Comparison of ENCODE assay signal across 28 cellular contexts in genomic region chr4:144757969-144758368, GRCh38.
"Had no signal": no experiment of that assay in that cellular context is flagged by ENCODE, and none has a peak within 500 bp of the region (broad histone marks: within the 10 kb centered on the region; RNA-seq: fewer than 3 reads in every experiment).

No MANE protein-coding gene starts in this region.

- DNase-seq: activated CD4-positive, alpha-beta T cell treated with anti-CD3 and anti-CD28 coated beads for 36 hours; activated CD4-positive, alpha-beta T cell treated with anti-CD3 and anti-CD28 coated beads, Interleukin-2, amount 50 U/mL, for 4 hours; activated CD4-positive, CD25-positive, alpha-beta regulatory T cell; activated effector memory CD4-positive, alpha-beta T cell treated with Interleukin-2 at 50 U/mL for 16 hours; activated naive CD4-positive, alpha-beta T cell treated with Interleukin-2 at 50 U/mL for 16 hours; activated T-cell treated with anti-CD3 and anti-CD28 coated beads for 4 hours; activated T-cell treated with anti-CD3 and anti-CD28 coated beads, Interleukin-2, amount 50 U/mL, for 72 hours; brain microvascular endothelial cell; central memory CD4-positive, alpha-beta T cell; esophagus squamous epithelium; gastrocnemius medialis; glutamatergic neuron; islet precursor cell; left ventricle myocardium inferior; mucosa of descending colon; posterior cingulate gyrus; right cardiac atrium; stimulated activated CD4-positive, alpha-beta T cell treated with anti-CD3 and anti-CD28 coated beads, Interleukin-2, amount 100 ng/mL, for 48 hours; trophoblast cell had no signal

- ATAC-seq: activated CD4-positive, alpha-beta T cell treated with anti-CD3 and anti-CD28 coated beads for 36 hours; activated T-cell treated with anti-CD3 and anti-CD28 coated beads, Interleukin-2, amount 50 U/mL, for 72 hours; gastrocnemius medialis; mucosa of descending colon; natural killer cell treated with Interleukin-12 subunit alpha and Interleukin-12 subunit beta and Interleukin-15 and Interleukin-18, amount 100 ng/mL, for 72 hours; right cardiac atrium had no signal

- H3K4me1 Mint-ChIP-seq: activated CD4-positive, alpha-beta T cell treated with anti-CD3 and anti-CD28 coated beads for 36 hours had no signal

- H3K4me3 ChIP-seq: ascending aorta, esophagus squamous epithelium, gastrocnemius medialis, left ventricle myocardium inferior, lung, mucosa of descending colon, thoracic aorta had no signal

- H3K4me3 Mint-ChIP-seq: activated CD4-positive, alpha-beta T cell treated with anti-CD3 and anti-CD28 coated beads for 36 hours; activated naive CD8-positive, alpha-beta T cell; activated T-cell treated with anti-CD3 and anti-CD28 coated beads, Interleukin-2, amount 50 U/mL, for 72 hours; dendritic cell treated with granulocyte-macrophage colony-stimulating factor and Interleukin-4, amounts not matched to agents 40 ng/mL and 50 ng/mL, for 4 days; natural killer cell treated with Interleukin-12 subunit alpha and Interleukin-12 subunit beta and Interleukin-15 and Interleukin-18, amount 100 ng/mL, for 72 hours; stimulated activated naive CD8-positive, alpha-beta T cell treated with anti-CD3 and anti-CD28 coated beads, Interleukin-15, Interleukin-2, amounts not matched to agents 100 ng/mL and 50 ng/mL, for 24 hours had no signal

- H3K36me3 Mint-ChIP-seq: activated naive CD8-positive, alpha-beta T cell had no signal

- H3K4me1 ChIP-seq: ascending aorta, esophagus squamous epithelium, gastrocnemius medialis, left ventricle myocardium inferior had no signal

- H3K36me3 ChIP-seq: ascending aorta, brain microvascular endothelial cell, esophagus squamous epithelium, gastrocnemius medialis, left ventricle myocardium inferior, thoracic aorta had no signal

- H3K27ac Mint-ChIP-seq: activated CD4-positive, alpha-beta T cell treated with anti-CD3 and anti-CD28 coated beads for 36 hours; activated naive CD8-positive, alpha-beta T cell; activated T-cell treated with anti-CD3 and anti-CD28 coated beads, Interleukin-2, amount 50 U/mL, for 72 hours; dendritic cell treated with granulocyte-macrophage colony-stimulating factor and Interleukin-4, amounts not matched to agents 40 ng/mL and 50 ng/mL, for 4 days; natural killer cell treated with Interleukin-12 subunit alpha and Interleukin-12 subunit beta and Interleukin-15 and Interleukin-18, amount 100 ng/mL, for 72 hours; stimulated activated naive CD8-positive, alpha-beta T cell treated with anti-CD3 and anti-CD28 coated beads, Interleukin-15, Interleukin-2, amounts not matched to agents 100 ng/mL and 50 ng/mL, for 24 hours had no signal

- H3K27me3 Mint-ChIP-seq: activated CD4-positive, alpha-beta T cell treated with anti-CD3 and anti-CD28 coated beads for 36 hours; dendritic cell treated with granulocyte-macrophage colony-stimulating factor and Interleukin-4, amounts not matched to agents 40 ng/mL and 50 ng/mL, for 4 days; natural killer cell treated with Interleukin-12 subunit alpha and Interleukin-12 subunit beta and Interleukin-15 and Interleukin-18, amount 100 ng/mL, for 72 hours; stimulated activated naive CD8-positive, alpha-beta T cell treated with anti-CD3 and anti-CD28 coated beads, Interleukin-15, Interleukin-2, amounts not matched to agents 100 ng/mL and 50 ng/mL, for 24 hours had no signal

- H3K27me3 ChIP-seq: ascending aorta, brain microvascular endothelial cell, esophagus squamous epithelium, gastrocnemius medialis had no signal

- H3K9me3 ChIP-seq: esophagus squamous epithelium, gastrocnemius medialis, mucosa of descending colon, thoracic aorta had no signal

- H3K27ac ChIP-seq: ascending aorta, brain microvascular endothelial cell, epithelial cell of prostate, esophagus squamous epithelium, gastrocnemius medialis, left ventricle myocardium inferior, thoracic aorta had no signal

- FAIRE-seq: urothelium cell line had no signal
